9 cellular contexts compared by ENCODE assay signal in the genomic region with DNA sequence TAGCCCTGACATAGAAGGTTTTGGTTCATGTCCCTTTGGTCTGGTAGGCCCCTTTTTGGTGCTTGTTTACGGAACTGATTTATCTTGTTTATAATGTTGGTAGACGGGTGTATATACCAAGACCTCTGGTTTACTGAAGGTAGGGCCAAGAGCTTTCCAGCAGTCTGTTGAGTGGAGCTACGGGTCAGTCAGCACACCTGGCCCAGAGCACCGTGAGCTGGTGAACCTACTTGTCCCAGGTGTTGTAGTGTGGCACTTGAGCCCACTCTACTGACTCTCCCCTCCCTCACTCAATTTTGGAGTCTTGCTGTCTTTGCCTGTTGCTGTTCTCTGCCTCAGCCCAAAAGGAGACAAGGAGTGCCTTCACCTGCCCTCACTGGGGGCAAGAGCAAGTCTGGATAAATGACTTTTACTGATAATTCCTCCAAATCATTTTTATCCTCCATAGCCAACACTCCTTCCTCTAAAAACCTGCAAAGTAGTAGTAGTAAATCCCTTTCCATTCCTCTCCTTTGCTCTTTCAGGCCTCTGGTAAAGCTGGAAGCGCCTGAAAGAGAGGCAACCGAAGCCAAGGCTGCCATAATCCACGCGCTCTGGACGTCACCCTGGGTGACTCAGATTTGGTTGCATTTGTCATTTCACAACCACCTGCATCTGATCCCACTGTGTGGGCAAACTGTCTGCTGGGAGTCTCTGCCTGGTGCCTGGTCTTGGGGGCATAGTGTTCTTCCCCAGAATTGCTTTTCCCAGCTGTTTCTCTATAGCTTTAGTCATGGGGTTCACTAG. TPM values are rescaled to one million over a fixed set of nuclear protein-coding genes. Genes with fewer than 3 reads are reported as not detected.
DNase-seq lines count a peak whose midpoint lies in the region; ATAC-seq and TF ChIP-seq lines count a peak whose summit lies in the region.
"Had no signal": no experiment of that assay in that cellular context is flagged by ENCODE, and none has a peak within 500 bp of the region (broad histone marks: within the 10 kb centered on the region; RNA-seq: fewer than 3 reads in every experiment).

No MANE protein-coding gene starts in this region.

- H3K36me3 Mint-ChIP-seq in activated naive CD4-positive, alpha-beta T cell treated with anti-CD3 and anti-CD28 coated beads, Interleukin-2, amount 50 U/mL, for 24 hours, result peaks cover 4% of the 10 kb centered on the region

- H3K4me3 Mint-ChIP-seq in activated naive CD4-positive, alpha-beta T cell treated with anti-CD3 and anti-CD28 coated beads, Interleukin-2, amount 50 U/mL, for 24 hours, result peak overlapping the region; percentile 49

- no peak for TF ChIP-seq POLR2A in right lobe of liver (IDR thresholded peaks at IDR 0.05)

- ATAC-seq in right lobe of liver (peak; percentile 88 to 92 (median 90)), HG02623 (IDR thresholded peaks at IDR 0.05; ENCODE audit: unreplicated experiment) (no peak)

- intact Hi-C loops in right lobe of liver (cut with DNase I), result no loop called here

- no peaks in the 10 kb centered on the region for H3K9me3 Mint-ChIP-seq in activated naive CD4-positive, alpha-beta T cell treated with anti-CD3 and anti-CD28 coated beads, Interleukin-2, amount 50 U/mL, for 24 hours

- H3K27ac ChIP-seq in 22Rv1 (0 out of 2 replicates have a peak overlapping the region, but pooled peaks have one; percentile 7), right lobe of liver (peak overlapping the region; percentile 82 to 96 (median 91))
- H3K27ac ChIP-seq: thoracic aorta had no signal

- H3K4me1 Mint-ChIP-seq in activated naive CD4-positive, alpha-beta T cell treated with anti-CD3 and anti-CD28 coated beads, Interleukin-2, amount 50 U/mL, for 24 hours, result peaks cover 92% of the 10 kb centered on the region

- peak overlapping the region; percentile 68 for H3K27ac Mint-ChIP-seq in activated naive CD4-positive, alpha-beta T cell treated with anti-CD3 and anti-CD28 coated beads, Interleukin-2, amount 50 U/mL, for 24 hours

- H3K4me1 ChIP-seq in right lobe of liver, result peaks cover 0 to 69% (median 14%) of the 10 kb centered on the region in 4 donors

- peak; percentile 72 for DNase-seq in HCEC 1CT
- peak; percentile 84 to 88 (median 86) for DNase-seq in right lobe of liver
- no peak for DNase-seq in 8988T
- DNase-seq in SHP77 treated with DMSO at 0.1 percent for 48 hours (lab: John Stamatoyannopoulos, UW), result no peak
- no peak for DNase-seq in NCI-H2107 treated with DMSO at 0.1 percent for 48 hours (lab: John Stamatoyannopoulos, UW; ENCODE audit: unreplicated experiment)

- no peak overlapping the region for H3K4me3 ChIP-seq in right lobe of liver
- H3K4me3 ChIP-seq: thoracic aorta had no signal

- no peaks in the 10 kb centered on the region for H3K9me3 ChIP-seq in right lobe of liver
- H3K9me3 ChIP-seq: thoracic aorta had no signal

- no peaks in the 10 kb centered on the region for H3K27me3 Mint-ChIP-seq in activated naive CD4-positive, alpha-beta T cell treated with anti-CD3 and anti-CD28 coated beads, Interleukin-2, amount 50 U/mL, for 24 hours

- no peaks in the 10 kb centered on the region for H3K27me3 ChIP-seq in right lobe of liver

- TF ChIP-seq CTCF in 22Rv1 (IDR thresholded peaks at IDR 0.05) (no peak), right lobe of liver (IDR thresholded peaks at IDR 0.05) (no peak)

- no peaks in the 10 kb centered on the region for H3K36me3 ChIP-seq in right lobe of liver
- H3K36me3 ChIP-seq: thoracic aorta had no signal

- WGBS in right lobe of liver (ENCODE audit: insufficient coverage, low coverage, low lambda C conversion rate, missing lambda C conversion rate), result 3% methylated on average over 6 of the region's 9 CpGs

RNA-seq across cellular contexts. Expression of a gene that starts 22.2 kb away (rescaled TPM):
- 10 to 100 TPM; 28.7 to 46.3 (median 39.6) TPM for total RNA-seq in right lobe of liver

Comparison
In these comparisons a context has a peak if more than half of its experiments do, and no peak if none do; other contexts are left out.
1. DNase-seq: peak in HCEC 1CT (single experiment) and right lobe of liver (3 of 3); none in 8988T (single experiment), SHP77 treated with DMSO at 0.1 percent for 48 hours (single experiment) and NCI-H2107 treated with DMSO at 0.1 percent for 48 hours (single experiment).